Comparison of ENCODE assay signal across 13 cellular contexts in genomic region chr3:31948255-31948654, GRCh38.
"Had no signal": no experiment of that assay in that cellular context is flagged by ENCODE, and none has a peak within 500 bp of the region (broad histone marks: within the 10 kb centered on the region; RNA-seq: fewer than 3 reads in every experiment).

No MANE protein-coding gene starts in this region.

- ATAC-seq: activated CD4-positive, alpha-beta T cell treated with anti-CD3 and anti-CD28 coated beads for 36 hours; left ventricle myocardium superior; pancreas had no signal

- H3K4me1 Mint-ChIP-seq: activated CD4-positive, alpha-beta T cell treated with anti-CD3 and anti-CD28 coated beads for 36 hours had no signal

- H3K36me3 ChIP-seq: breast epithelium, heart left ventricle, pancreas, tibial nerve had no signal

- H3K4me3 ChIP-seq: breast epithelium, dorsolateral prefrontal cortex, heart left ventricle, pancreas, tibial nerve had no signal

- H3K9me3 ChIP-seq: breast epithelium, pancreas had no signal

- H3K27ac ChIP-seq: dorsolateral prefrontal cortex, heart left ventricle, pancreas had no signal

- H3K4me1 ChIP-seq: pancreas had no signal

- H3K27ac Mint-ChIP-seq: activated CD4-positive, alpha-beta memory T cell treated with anti-CD3 and anti-CD28 coated beads, Interleukin-2, amount 10 ng/mL, durations not matched to agents 7 days and 5 days; activated CD4-positive, alpha-beta T cell treated with anti-CD3 and anti-CD28 coated beads for 36 hours; T-helper 2 cell treated with Interferon-gamma antibody and Interleukin-4, amounts not matched to agents 5 μg/mL and 100 μg/mL, for 36 hours had no signal

- H3K9me3 Mint-ChIP-seq: T-helper 2 cell treated with Interferon-gamma antibody and Interleukin-4, amounts not matched to agents 5 μg/mL and 100 μg/mL, for 36 hours had no signal

- H3K4me3 Mint-ChIP-seq: activated CD4-positive, alpha-beta memory T cell treated with anti-CD3 and anti-CD28 coated beads, Interleukin-2, amount 10 ng/mL, durations not matched to agents 7 days and 5 days; activated CD4-positive, alpha-beta T cell treated with anti-CD3 and anti-CD28 coated beads for 36 hours; T-helper 2 cell treated with Interferon-gamma antibody and Interleukin-4, amounts not matched to agents 5 μg/mL and 100 μg/mL, for 36 hours had no signal

- H3K27me3 ChIP-seq: breast epithelium, dorsolateral prefrontal cortex, heart left ventricle, pancreas, tibial nerve had no signal

- DNase-seq: activated CD4-positive, alpha-beta memory T cell treated with anti-CD3 and anti-CD28 coated beads, Interleukin-2, amount 10 ng/mL, durations not matched to agents 7 days and 5 days; activated CD4-positive, alpha-beta T cell treated with anti-CD3 and anti-CD28 coated beads for 36 hours; activated CD8-positive, alpha-beta memory T cell treated with anti-CD3 and anti-CD28 coated beads, Interleukin-2, amount 50 U/mL, for 4 hours; activated naive CD4-positive, alpha-beta T cell; aorta; dorsolateral prefrontal cortex; foreskin melanocyte; heart left ventricle; left ventricle myocardium superior; pancreas had no signal
